ENCODE assay signal across 17 cellular contexts in genomic region chr7:36011588-36011965, GRCh38.
"Had no signal": no experiment of that assay in that cellular context is flagged by ENCODE, and none has a peak within 500 bp of the region (broad histone marks: within the 10 kb centered on the region; RNA-seq: fewer than 3 reads in every experiment).

No MANE protein-coding gene starts in this region.

- H3K9me3 ChIP-seq: gastroesophageal sphincter, psoas muscle, suprapubic skin had no signal

- H3K27ac ChIP-seq: cardiac muscle cell, epithelial cell of prostate, gastroesophageal sphincter, psoas muscle, suprapubic skin had no signal

- H3K4me1 ChIP-seq: gastroesophageal sphincter, psoas muscle, suprapubic skin had no signal

- H3K27ac Mint-ChIP-seq: activated CD8-positive, alpha-beta T cell treated with anti-CD3 and anti-CD28 coated beads, Interleukin-2, amount 10 ng/mL, durations not matched to agents 7 days and 5 days; nephron; T-cell; type B pancreatic cell had no signal

- DNase-seq: activated CD4-positive, alpha-beta T cell treated with anti-CD3 and anti-CD28 coated beads for 48 hours; activated CD8-positive, alpha-beta T cell treated with anti-CD3 and anti-CD28 coated beads, Interleukin-2, amount 10 ng/mL, durations not matched to agents 7 days and 5 days; activated naive CD4-positive, alpha-beta T cell treated with Interleukin-2 at 50 U/mL for 16 hours; cortex of kidney; effector memory CD4-positive, alpha-beta T cell; psoas muscle; stimulated activated CD4-positive, alpha-beta T cell treated with anti-CD3 and anti-CD28 coated beads, Interleukin-4, amount 100 ng/mL, for 1 hour; stimulated activated CD8-positive, alpha-beta memory T cell treated with anti-CD3 and anti-CD28 coated beads, Interleukin-4, amount 100 ng/mL, for 48 hours; stimulated activated naive CD8-positive, alpha-beta T cell treated with anti-CD3 and anti-CD28 coated beads, Interleukin-15, Interleukin-2, amounts not matched to agents 100 U/mL and 50 U/mL, for 24 hours; T-cell; T1000 had no signal

- H3K4me3 ChIP-seq: cardiac muscle cell, gastroesophageal sphincter, psoas muscle, suprapubic skin had no signal

- H3K4me3 Mint-ChIP-seq: activated CD8-positive, alpha-beta T cell treated with anti-CD3 and anti-CD28 coated beads, Interleukin-2, amount 10 ng/mL, durations not matched to agents 7 days and 5 days; nephron; T-cell; type B pancreatic cell had no signal

- H3K4me1 Mint-ChIP-seq: T-cell had no signal

- H3K27me3 Mint-ChIP-seq: type B pancreatic cell had no signal

- H3K9me3 Mint-ChIP-seq: T-cell had no signal

- H3K36me3 Mint-ChIP-seq: T-cell, type B pancreatic cell had no signal

- H3K27me3 ChIP-seq: cardiac muscle cell, gastroesophageal sphincter, suprapubic skin had no signal

- H3K36me3 ChIP-seq: cardiac muscle cell, gastroesophageal sphincter, suprapubic skin had no signal
